Comparison of ENCODE assay signal across 24 cellular contexts in genomic region chr17:20172378-20172775, GRCh38.
DNase-seq lines count a peak whose midpoint lies in the region; ATAC-seq, FAIRE-seq and TF ChIP-seq lines count a peak whose summit lies in the region.
"Had no signal": no experiment of that assay in that cellular context is flagged by ENCODE, and none has a peak within 500 bp of the region (broad histone marks: within the 10 kb centered on the region; RNA-seq: fewer than 3 reads in every experiment).

No MANE protein-coding gene starts in this region.

- no peak for TF ChIP-seq POLR2A in A549 (IDR thresholded peaks at IDR 0.05; ENCODE audit: low read length)

- ATAC-seq in A549 (peak; percentile 10 to 14; a peak in 3 of 6 replicates), HG02759 (IDR thresholded peaks at IDR 0.05; ENCODE audit: unreplicated experiment) (no peak), mucosa of descending colon (no peak)
- ATAC-seq: activated T-helper 17 cell treated with anti-CD3 and anti-CD28 coated beads, Interleukin-2, amount 50 U/mL, for 72 hours; sciatic nerve; T-cell had no signal

- H3K4me3 Mint-ChIP-seq in brain (no peak overlapping the region), mesothelial cell of epicardium (no peak overlapping the region)
- H3K4me3 Mint-ChIP-seq: activated naive CD8-positive, alpha-beta T cell treated with anti-CD3 and anti-CD28 coated beads, Interleukin-2, amount 10 ng/mL, durations not matched to agents 7 days and 5 days; activated T-helper 17 cell treated with anti-CD3 and anti-CD28 coated beads, Interleukin-2, amount 50 U/mL, for 72 hours; T-cell had no signal

- 96% methylated on average over 2 of the region's 2 CpGs for WGBS in A549 (ENCODE audit: missing lambda C conversion rate)

- CTCF ChIA-PET in A549 (lab: Yijun Ruan, JAX), result interaction anchor here (0.9 to 1.8 kb wide), 6 partner anchors 13 to 110 kb away, joined by 3 to 7 read pairs (median 4); no protein-coding TSS in a partner anchor

- peaks cover 58% of the 10 kb centered on the region for H3K4me1 Mint-ChIP-seq in brain
- peaks cover 29% of the 10 kb centered on the region for H3K4me1 Mint-ChIP-seq in mesothelial cell of epicardium
- H3K4me1 Mint-ChIP-seq: activated naive CD8-positive, alpha-beta T cell treated with anti-CD3 and anti-CD28 coated beads, Interleukin-2, amount 10 ng/mL, durations not matched to agents 7 days and 5 days; T-cell had no signal

- H3K27me3 Mint-ChIP-seq in brain, result no peaks in the 10 kb centered on the region
- H3K27me3 Mint-ChIP-seq in mesothelial cell of epicardium (ENCODE audit: low read depth), result no peaks in the 10 kb centered on the region

- no peaks in the 10 kb centered on the region for H3K27me3 ChIP-seq in HUES6 (ENCODE audit: control insufficient read depth, insufficient read depth, low read length)
- H3K27me3 ChIP-seq: BLaER1, ovary, suprapubic skin, vagina had no signal

- TF ChIP-seq RAD21 in A549 (conservative IDR thresholded peaks at IDR 0.05 in 1 of 2, IDR thresholded peaks at IDR 0.05 in 1 of 2), result no peak

- H3K9me3 ChIP-seq in A549, result no peaks in the 10 kb centered on the region
- no peaks in the 10 kb centered on the region for H3K9me3 ChIP-seq in HUES6 (ENCODE audit: control insufficient read depth, insufficient read depth, low read depth, low read length)
- H3K9me3 ChIP-seq in mucosa of descending colon, result no peaks in the 10 kb centered on the region
- H3K9me3 ChIP-seq: BLaER1, ovary, suprapubic skin, vagina had no signal

- H3K4me1 ChIP-seq in A549, result peaks cover 44% of the 10 kb centered on the region
- H3K4me1 ChIP-seq in HUES6 (ENCODE audit: control insufficient read depth, insufficient read depth, low read length), result peaks cover 56% of the 10 kb centered on the region
- no peaks in the 10 kb centered on the region for H3K4me1 ChIP-seq in mucosa of descending colon (ENCODE audit: low read depth)
- H3K4me1 ChIP-seq: BLaER1, suprapubic skin, vagina had no signal

- POLR2A ChIA-PET in A549 (lab: Yijun Ruan, JAX), result interaction anchor here (0.8 to 1.5 kb wide), 2 partner anchors 17 to 34 kb away, joined by 3 to 6 read pairs; no protein-coding TSS in a partner anchor

- H3K4me2 ChIP-seq in A549, result 0 out of 3 replicates have a peak overlapping the region, but pooled peaks have one; percentile 25
- H3K4me2 ChIP-seq: BLaER1 had no signal

- no peak for TF ChIP-seq EP300 in A549 (IDR thresholded peaks at IDR 0.05)

- TF ChIP-seq CTCF in A549 (IDR thresholded peaks at IDR 0.05), result no peak
- TF ChIP-seq CTCF in brain (conservative IDR thresholded peaks at IDR 0.05), result no peak
- no peak for TF ChIP-seq CTCF in mesothelial cell of epicardium (IDR thresholded peaks at IDR 0.05; ENCODE audit: unreplicated experiment)
- TF ChIP-seq CTCF in GM13977 (IDR thresholded peaks at IDR 0.05; ENCODE audit: extremely low read depth, insufficient read depth, missing control alignments), result no peak
- TF ChIP-seq CTCF in mucosa of descending colon (IDR thresholded peaks at IDR 0.05), result no peak

- in situ Hi-C loops in GM13977 (cut with MboI; ENCODE audit: low pct_unique_long_range_greater_than_20kb, low sequenced_read_pairs, unreplicated experiment), result no loop called here

- H3K9ac ChIP-seq in HUES6 (ENCODE audit: low read length), result peak overlapping the region; percentile 5
- H3K9ac ChIP-seq: BLaER1 had no signal

- DNase-seq in A549 (ENCODE audit: low read depth in 1 of 2, low spot score in 1 of 2), result no peak
- DNase-seq in mesothelial cell of epicardium (ENCODE audit: low spot score in 2 of 2, unreplicated experiment in 2 of 2), result no peak
- DNase-seq in GM13977 (ENCODE audit: low spot score), result no peak
- DNase-seq in HK-2 (ENCODE audit: unreplicated experiment), result no peak
- no peak for DNase-seq in mucosa of descending colon
- DNase-seq: activated CD4-positive, alpha-beta T cell treated with anti-CD3 and anti-CD28 coated beads for 48 hours; activated naive CD8-positive, alpha-beta T cell treated with anti-CD3 and anti-CD28 coated beads, Interleukin-2, amount 10 ng/mL, durations not matched to agents 7 days and 5 days; NCI-H1105; NCI-H2081; NK-92 treated with Interleukin-12 subunit alpha and Interleukin-12 subunit beta, amount 100 ng/mL, for 24 hours; ovary; T-cell had no signal

- H3K36me3 Mint-ChIP-seq in brain (no peaks in the 10 kb centered on the region), mesothelial cell of epicardium (no peaks in the 10 kb centered on the region)
- H3K36me3 Mint-ChIP-seq: activated naive CD8-positive, alpha-beta T cell treated with anti-CD3 and anti-CD28 coated beads, Interleukin-2, amount 10 ng/mL, durations not matched to agents 7 days and 5 days; T-cell had no signal

- intact Hi-C loops in mucosa of descending colon (cut with DNase I, micrococcal nuclease), result no loop called here

- H3K4me3 ChIP-seq in A549, result no peak overlapping the region
- H3K4me3 ChIP-seq in HUES6 (ENCODE audit: low read depth, low read length), result no peak overlapping the region
- no peak overlapping the region for H3K4me3 ChIP-seq in mucosa of descending colon
- H3K4me3 ChIP-seq: BLaER1, coronary artery, ovary, suprapubic skin, vagina had no signal

- no peaks in the 10 kb centered on the region for H3K36me3 ChIP-seq in HUES6 (ENCODE audit: control insufficient read depth, insufficient read depth, low read length)
- no peaks in the 10 kb centered on the region for H3K36me3 ChIP-seq in mucosa of descending colon (ENCODE audit: low read depth)
- H3K36me3 ChIP-seq: BLaER1, ovary, suprapubic skin, vagina had no signal

- peak overlapping the region in 4 of 5 experiments; percentile 0 to 55 (median 15) for H3K27ac Mint-ChIP-seq in brain
- peak overlapping the region; percentile 13 for H3K27ac Mint-ChIP-seq in mesothelial cell of epicardium
- H3K27ac Mint-ChIP-seq: activated naive CD8-positive, alpha-beta T cell treated with anti-CD3 and anti-CD28 coated beads, Interleukin-2, amount 10 ng/mL, durations not matched to agents 7 days and 5 days; activated T-helper 17 cell treated with anti-CD3 and anti-CD28 coated beads, Interleukin-2, amount 50 U/mL, for 72 hours; T-cell had no signal

- H3K9me3 Mint-ChIP-seq in brain (peaks cover 0 to 2% (median 0%) of the 10 kb centered on the region in 5 experiments), mesothelial cell of epicardium (peaks cover 7% of the 10 kb centered on the region)
- H3K9me3 Mint-ChIP-seq: activated naive CD8-positive, alpha-beta T cell treated with anti-CD3 and anti-CD28 coated beads, Interleukin-2, amount 10 ng/mL, durations not matched to agents 7 days and 5 days; activated T-helper 17 cell treated with anti-CD3 and anti-CD28 coated beads, Interleukin-2, amount 50 U/mL, for 72 hours; T-cell had no signal

- peak overlapping the region in 1 of 2 experiments; percentile 33; a peak in 3 of 6 replicates for H3K27ac ChIP-seq in A549
- H3K27ac ChIP-seq in HUES6 (ENCODE audit: low read depth, low read length), result 0 out of 2 replicates have a peak overlapping the region, but pooled peaks have one; percentile 13
- H3K27ac ChIP-seq: BLaER1, suprapubic skin, vagina had no signal

- FAIRE-seq in A549 (lab: Jason Lieb, UNC), result no peak
- FAIRE-seq: A204.1, G401.6, TTC549 had no signal

TF ChIP-seq in A549, 52 proteins besides CTCF, POLR2A, EP300 and RAD21:
- TF ChIP-seq HEYL (CRISPR knock-in tag; IDR thresholded peaks at IDR 0.05) (no peak), TFCP2L1 (CRISPR knock-in tag; IDR thresholded peaks at IDR 0.05) (no peak), GATA3 (IDR thresholded peaks at IDR 0.05; ENCODE audit: borderline replicate concordance) (no peak), PHF8 (IDR thresholded peaks at IDR 0.05; ENCODE audit: borderline replicate concordance, low read depth) (no peak), CEBPB (IDR thresholded peaks at IDR 0.05) (no peak)
TF ChIP-seq in A549: peak in this region for 0.

Comparison
In these comparisons a context has a peak if more than half of its experiments do, and no peak if none do; other contexts are left out.
1. ATAC-seq: peak in A549 (2 of 2); none in HG02759 (single experiment) and mucosa of descending colon (single experiment).